Comparison of ENCODE assay signal across 17 cellular contexts in the genomic region with DNA sequence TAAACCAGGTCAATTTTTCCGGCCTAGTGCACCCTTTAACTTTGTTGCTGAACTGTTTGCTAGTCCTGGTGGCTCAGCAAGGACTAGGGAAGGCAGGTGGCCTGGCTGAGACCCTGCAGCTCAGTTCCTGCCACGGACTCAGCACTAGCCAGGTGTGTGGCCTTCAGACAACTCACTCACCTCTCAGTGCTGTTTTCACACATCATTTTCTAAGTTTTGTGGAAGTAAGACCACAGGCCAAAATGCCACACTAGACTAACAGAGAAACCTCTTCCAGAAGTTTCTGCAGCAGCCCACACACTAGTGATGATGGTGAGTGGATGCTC.
"Had no signal": no experiment of that assay in that cellular context is flagged by ENCODE, and none has a peak within 500 bp of the region (broad histone marks: within the 10 kb centered on the region; RNA-seq: fewer than 3 reads in every experiment).

No MANE protein-coding gene starts in this region.

- H3K27ac Mint-ChIP-seq: activated naive CD4-positive, alpha-beta T cell treated with anti-CD3 and anti-CD28 coated beads, Interleukin-2, amount 50 U/mL, for 24 hours; brain; endodermal cell; T-helper 1 cell treated with Interleukin-12 subunit alpha and Interleukin-12 subunit beta and Interleukin-4 antibody, amounts not matched to agents 30 μg/mL and 1 μg/mL, for 36 hours; type B pancreatic cell had no signal

- H3K4me1 ChIP-seq: lower lobe of right lung, prostate gland, suprapubic skin had no signal

- H3K36me3 Mint-ChIP-seq: type B pancreatic cell had no signal

- H3K4me1 Mint-ChIP-seq: activated naive CD4-positive, alpha-beta T cell treated with anti-CD3 and anti-CD28 coated beads, Interleukin-2, amount 50 U/mL, for 24 hours had no signal

- H3K36me3 ChIP-seq: lower lobe of right lung, prostate gland, sigmoid colon, suprapubic skin had no signal

- H3K4me3 ChIP-seq: lower lobe of right lung, prostate gland, sigmoid colon, suprapubic skin had no signal

- H3K27me3 Mint-ChIP-seq: activated naive CD4-positive, alpha-beta T cell treated with anti-CD3 and anti-CD28 coated beads, Interleukin-2, amount 50 U/mL, for 24 hours; naive thymus-derived CD8-positive, alpha-beta T cell; type B pancreatic cell had no signal

- H3K27me3 ChIP-seq: sigmoid colon, suprapubic skin had no signal

- DNase-seq: activated T-cell treated with anti-CD3 and anti-CD28 coated beads, Interleukin-2, amount 50 U/mL, for 1 hour; amniotic stem cell; dermis blood vessel endothelial cell; erythroblast; lower lobe of right lung; naive thymus-derived CD8-positive, alpha-beta T cell; occipital lobe; stimulated activated CD4-positive, alpha-beta T cell treated with anti-CD3 and anti-CD28 coated beads, Interleukin-2, amount 100 ng/mL, for 24 hours; stimulated activated naive CD8-positive, alpha-beta T cell treated with anti-CD3 and anti-CD28 coated beads, Interleukin-15, Interleukin-2, amounts not matched to agents 100 U/mL and 50 U/mL, for 24 hours had no signal

- ATAC-seq: naive thymus-derived CD8-positive, alpha-beta T cell; stimulated activated naive CD8-positive, alpha-beta T cell treated with anti-CD3 and anti-CD28 coated beads, Interleukin-15, Interleukin-2, amounts not matched to agents 100 U/mL and 50 U/mL, for 24 hours had no signal

- H3K9me3 ChIP-seq: lower lobe of right lung, prostate gland, sigmoid colon, suprapubic skin had no signal

- H3K27ac ChIP-seq: lower lobe of right lung, prostate gland, sigmoid colon, suprapubic skin had no signal

- H3K4me3 Mint-ChIP-seq: activated naive CD4-positive, alpha-beta T cell treated with anti-CD3 and anti-CD28 coated beads, Interleukin-2, amount 50 U/mL, for 24 hours; brain; endodermal cell; naive thymus-derived CD8-positive, alpha-beta T cell; T-helper 1 cell treated with Interleukin-12 subunit alpha and Interleukin-12 subunit beta and Interleukin-4 antibody, amounts not matched to agents 30 μg/mL and 1 μg/mL, for 36 hours; type B pancreatic cell had no signal
